25 cellular contexts compared by ENCODE assay signal in genomic region chr3:21356402-21356801, GRCh38.
DNase-seq lines count a peak whose midpoint lies in the region; ATAC-seq, FAIRE-seq and TF ChIP-seq lines count a peak whose summit lies in the region.
"Had no signal": no experiment of that assay in that cellular context is flagged by ENCODE, and none has a peak within 500 bp of the region (broad histone marks: within the 10 kb centered on the region; RNA-seq: fewer than 3 reads in every experiment).

No MANE protein-coding gene starts in this region.

- no peaks in the 10 kb centered on the region for H3F3A ChIP-seq in GM23338 (replicated peaks; ENCODE audit: low read depth)

- H3K36me3 Mint-ChIP-seq in astrocyte (ENCODE audit: low read depth, unreplicated experiment): no peaks in the 10 kb centered on the region
- no peaks in the 10 kb centered on the region for H3K36me3 Mint-ChIP-seq in GM23338 (ENCODE audit: low read depth)

- H3K79me2 ChIP-seq in astrocyte (ENCODE audit: insufficient read depth, low read length) (no peaks in the 10 kb centered on the region), GM23338 (replicated peaks; ENCODE audit: insufficient read depth) (no peaks in the 10 kb centered on the region)

- ATAC-seq in GM23338: no peak
- ATAC-seq: activated naive CD8-positive, alpha-beta T cell treated with anti-CD3 and anti-CD28 coated beads, Interleukin-2, amount 50 U/mL, for 24 hours; gastrocnemius medialis; lower lobe of right lung had no signal

- H3K4me2 ChIP-seq in astrocyte (ENCODE audit: low read length) (no peak overlapping the region), GM23338 (no peak overlapping the region)
- H3K4me2 ChIP-seq: BLaER1, KMS-11 had no signal

- H2AFZ ChIP-seq in astrocyte (ENCODE audit: low read depth, low read length): peak overlapping the region; percentile 19
- no peak overlapping the region for H2AFZ ChIP-seq in GM23338

- no peaks in the 10 kb centered on the region for H3K9me2 ChIP-seq in GM23338 (ENCODE audit: insufficient read depth)

- no peak for FAIRE-seq in astrocyte (lab: Jason Lieb, UNC)
- FAIRE-seq: kidney had no signal

- H3K9ac ChIP-seq in astrocyte (ENCODE audit: low read length): no peak overlapping the region
- H3K9ac ChIP-seq: BLaER1, KMS-11 had no signal

- H3K27me3 Mint-ChIP-seq in astrocyte (ENCODE audit: low read depth, unreplicated experiment) (no peaks in the 10 kb centered on the region), GM23338 (ENCODE audit: insufficient read depth, low read depth, poor library complexity) (no peaks in the 10 kb centered on the region)
- H3K27me3 Mint-ChIP-seq: activated naive CD8-positive, alpha-beta T cell treated with anti-CD3 and anti-CD28 coated beads, Interleukin-2, amount 50 U/mL, for 24 hours had no signal

- H3K4me3 ChIP-seq in astrocyte (ENCODE audit: insufficient read depth, low read depth, low read length) (no peak overlapping the region), GM23338 (no peak overlapping the region)
- H3K4me3 ChIP-seq: BLaER1, breast epithelium, gastrocnemius medialis, lower lobe of right lung, stomach, upper lobe of right lung had no signal

- no peak overlapping the region for H3K27ac ChIP-seq in astrocyte (ENCODE audit: low read depth, low read length)
- H3K27ac ChIP-seq in GM23338 (ENCODE audit: low read depth): no peak overlapping the region
- H3K27ac ChIP-seq: BLaER1, breast epithelium, gastrocnemius medialis, KMS-11, lower lobe of right lung, stomach, upper lobe of right lung had no signal

- H3K27me3 ChIP-seq in astrocyte (ENCODE audit: insufficient read depth, low read length) (no peaks in the 10 kb centered on the region), GM23338 (ENCODE audit: insufficient read depth) (no peaks in the 10 kb centered on the region)
- H3K27me3 ChIP-seq: BLaER1, breast epithelium, gastrocnemius medialis, stomach, upper lobe of right lung had no signal

- H3K9me3 ChIP-seq in astrocyte (ENCODE audit: insufficient read depth, low read depth, low read length): no peaks in the 10 kb centered on the region
- H3K9me3 ChIP-seq: gastrocnemius medialis, upper lobe of right lung had no signal

- TF ChIP-seq CTCF in astrocyte (IDR thresholded peaks at IDR 0.05; ENCODE audit: insufficient read depth, low read depth, low read length) (no peak), GM23338 (conservative IDR thresholded peaks at IDR 0.05; ENCODE audit: low read depth in 2 of 2) (no peak)

- H3K27ac Mint-ChIP-seq in astrocyte (ENCODE audit: unreplicated experiment) (no peak overlapping the region), GM23338 (no peak overlapping the region)
- H3K27ac Mint-ChIP-seq: activated naive CD8-positive, alpha-beta T cell treated with anti-CD3 and anti-CD28 coated beads, Interleukin-2, amount 50 U/mL, for 24 hours had no signal

- H3K9me3 Mint-ChIP-seq in astrocyte (ENCODE audit: unreplicated experiment): no peaks in the 10 kb centered on the region
- peaks cover 2% of the 10 kb centered on the region; the same call in 2 of the 3 replicates for H3K9me3 Mint-ChIP-seq in GM23338

- peak; percentile 77 for DNase-seq in EH (ENCODE audit: low read depth)
- peak; percentile 28 for DNase-seq in M059J (ENCODE audit: low read depth)
- peak; percentile 62 for DNase-seq in astrocyte (ENCODE audit: low read depth)
- DNase-seq in iris pigment epithelial cell (ENCODE audit: low read depth): peak; percentile 4
- DNase-seq in GDM1 (lab: John Stamatoyannopoulos, UW): no peak
- no peak for DNase-seq in NK-92 treated with Interleukin-12 subunit alpha and Interleukin-12 subunit beta, amount 100 ng/mL, for 24 hours (lab: John Stamatoyannopoulos, UW)
- DNase-seq in GM23338 (ENCODE audit: low spot score): no peak
- DNase-seq in 8988T: no peak
- DNase-seq: activated CD4-positive, alpha-beta T cell treated with anti-CD3 and anti-CD28 coated beads, Interleukin-2, amount 50 U/mL, for 1 hour; activated CD8-positive, alpha-beta memory T cell treated with anti-CD3 and anti-CD28 coated beads, Interleukin-2, amount 50 U/mL, for 4 hours; activated effector memory CD4-positive, alpha-beta T cell treated with anti-CD3 and anti-CD28 coated beads, Interleukin-2, amount 50 U/mL, for 16 hours; activated naive CD8-positive, alpha-beta T cell treated with anti-CD3 and anti-CD28 coated beads, Interleukin-2, amount 50 U/mL, for 24 hours; gastrocnemius medialis; kidney; lower lobe of right lung; NCI-H1048; NCI-H2107; NCI-H510A treated with DMSO at 0.1 percent for 48 hours; Right ventricle myocardium superior; stomach; T-helper 1 cell; upper lobe of right lung had no signal

- H3K36me3 ChIP-seq in astrocyte (ENCODE audit: insufficient read depth, low read length) (no peaks in the 10 kb centered on the region), GM23338 (ENCODE audit: insufficient read depth) (no peaks in the 10 kb centered on the region)
- H3K36me3 ChIP-seq: BLaER1, breast epithelium, gastrocnemius medialis, lower lobe of right lung, stomach, upper lobe of right lung had no signal

- H4K20me1 ChIP-seq in astrocyte (ENCODE audit: insufficient read depth, low read length) (no peaks in the 10 kb centered on the region), GM23338 (replicated peaks; ENCODE audit: insufficient read depth) (no peaks in the 10 kb centered on the region)
- H4K20me1 ChIP-seq: BLaER1 had no signal

- no peak overlapping the region for H3K4me3 Mint-ChIP-seq in astrocyte (ENCODE audit: unreplicated experiment)
- H3K4me3 Mint-ChIP-seq in GM23338: no peak overlapping the region
- H3K4me3 Mint-ChIP-seq: activated naive CD8-positive, alpha-beta T cell treated with anti-CD3 and anti-CD28 coated beads, Interleukin-2, amount 50 U/mL, for 24 hours had no signal

- H3K4me1 ChIP-seq in astrocyte (ENCODE audit: insufficient read depth, low read length) (no peaks in the 10 kb centered on the region), GM23338 (ENCODE audit: insufficient read depth) (no peaks in the 10 kb centered on the region)
- H3K4me1 ChIP-seq: BLaER1, breast epithelium, gastrocnemius medialis, lower lobe of right lung, stomach, upper lobe of right lung had no signal

- H3K4me1 Mint-ChIP-seq in astrocyte (ENCODE audit: low read depth, unreplicated experiment): no peaks in the 10 kb centered on the region
- H3K4me1 Mint-ChIP-seq in GM23338: no peaks in the 10 kb centered on the region
- H3K4me1 Mint-ChIP-seq: activated naive CD8-positive, alpha-beta T cell treated with anti-CD3 and anti-CD28 coated beads, Interleukin-2, amount 50 U/mL, for 24 hours had no signal

TF ChIP-seq in GM23338, 12 proteins besides CTCF, POLR2A, EP300 and RAD21 (continues in another document):
- TF ChIP-seq CREB1 (CRISPR knock-in tag; IDR thresholded peaks at IDR 0.05; ENCODE audit: low read depth): no peak
- TF ChIP-seq JUNB (IDR thresholded peaks at IDR 0.05; ENCODE audit: unreplicated experiment): no peak
- TF ChIP-seq ZNF114 (CRISPR knock-in tag; IDR thresholded peaks at IDR 0.05): no peak
- TF ChIP-seq REST (IDR thresholded peaks at IDR 0.05; ENCODE audit: unreplicated experiment): no peak
- no peak for TF ChIP-seq EZH2 (IDR thresholded peaks at IDR 0.05; ENCODE audit: low read depth, unreplicated experiment)
- TF ChIP-seq ETS1 (IDR thresholded peaks at IDR 0.05): no peak
- no peak for TF ChIP-seq STAT1 (IDR thresholded peaks at IDR 0.05; ENCODE audit: unreplicated experiment)
- TF ChIP-seq EZH2phosphoT487 (IDR thresholded peaks at IDR 0.05; ENCODE audit: unreplicated experiment): no peak
- no peak for TF ChIP-seq ZNF331 (CRISPR knock-in tag; IDR thresholded peaks at IDR 0.05; ENCODE audit: low read depth)
- no peak for TF ChIP-seq NANOG (IDR thresholded peaks at IDR 0.05; ENCODE audit: borderline replicate concordance)

Comparison
In these comparisons a context has a peak if more than half of its experiments do, and no peak if none do; other contexts are left out.
1. DNase-seq: peak in EH (single experiment), M059J (single experiment), astrocyte (single experiment) and iris pigment epithelial cell (single experiment); none in GDM1 (single experiment), NK-92 treated with Interleukin-12 subunit alpha and Interleukin-12 subunit beta, amount 100 ng/mL, for 24 hours (single experiment), GM23338 (single experiment) and 8988T (single experiment).